Comparison of ENCODE assay signal across 1 cellular context in the genomic region with DNA sequence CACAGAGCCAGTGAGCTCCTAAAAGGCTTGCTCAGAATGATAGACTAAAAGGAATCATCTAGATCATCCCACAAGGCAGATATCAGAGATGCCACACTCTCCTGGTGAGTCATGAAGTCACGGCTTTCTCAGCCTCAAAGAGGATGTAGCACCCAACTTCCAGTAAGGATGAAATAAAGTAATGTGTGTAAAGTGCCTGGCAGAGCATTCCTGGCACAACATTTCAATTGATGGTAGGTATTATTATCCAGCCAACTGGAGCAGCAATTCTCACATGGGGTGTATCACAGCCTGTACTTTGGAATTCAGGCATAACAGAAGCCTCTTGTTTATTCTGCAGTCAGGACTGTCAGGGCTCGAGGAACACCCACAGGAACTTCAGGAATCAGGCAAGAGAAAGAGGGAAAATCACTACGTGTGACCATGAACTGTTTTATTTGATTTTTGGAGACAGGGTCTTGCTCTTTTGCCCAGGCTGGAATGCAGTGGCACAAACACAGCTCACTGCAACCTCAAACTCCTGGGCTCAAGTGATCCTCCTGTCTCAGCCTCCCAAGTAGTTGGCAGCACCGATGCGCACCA.
TF ChIP-seq lines count a peak whose summit lies in the region.

No MANE protein-coding gene starts in this region.

TF ChIP-seq in IMR-90, 13 proteins besides CTCF, POLR2A, EP300 and RAD21:
- 0 out of 2 replicates have a peak, but pooled peaks have one; percentile 17 for TF ChIP-seq FOS (IDR thresholded peaks at IDR 0.05; ENCODE audit: low read depth, low read length)
- no peak for TF ChIP-seq CEBPB (IDR thresholded peaks at IDR 0.05; ENCODE audit: low read depth, low read length)
